ENCODE assay signal across 14 cellular contexts in the genomic region with DNA sequence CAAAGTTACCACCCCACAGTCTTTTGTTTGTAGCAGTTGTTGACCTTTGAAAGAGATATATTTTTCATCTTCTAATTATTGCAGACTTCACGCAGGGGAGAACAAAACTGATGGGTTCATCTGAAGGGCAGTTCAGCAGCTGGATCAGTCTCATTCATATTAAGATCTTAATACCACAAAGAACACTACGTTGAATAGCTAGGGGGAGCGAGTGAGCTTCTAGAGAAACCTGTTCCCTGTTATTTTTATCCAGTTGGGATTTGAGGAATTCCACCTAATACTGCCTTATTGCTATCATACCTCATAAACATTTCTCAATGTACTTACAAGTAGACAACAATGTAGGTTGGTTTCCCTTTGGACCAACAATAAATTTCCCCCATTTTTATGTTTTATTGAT.
DNase-seq lines count a peak whose midpoint lies in the region; ATAC-seq, FAIRE-seq and TF ChIP-seq lines count a peak whose summit lies in the region.
"Had no signal": no experiment of that assay in that cellular context is flagged by ENCODE, and none has a peak within 500 bp of the region (broad histone marks: within the 10 kb centered on the region; RNA-seq: fewer than 3 reads in every experiment).

No MANE protein-coding gene starts in this region.

- no peak overlapping the region for H3K4me3 Mint-ChIP-seq in Calu3 (ENCODE audit: low read depth, unreplicated experiment)
- H3K4me3 Mint-ChIP-seq in activated CD4-positive, alpha-beta memory T cell treated with anti-CD3 and anti-CD28 coated beads for 36 hours = no peak overlapping the region
- H3K4me3 Mint-ChIP-seq in activated CD8-positive, alpha-beta T cell treated with anti-CD3 and anti-CD28 coated beads, Interleukin-2, amount 10 ng/mL, durations not matched to agents 7 days and 5 days = no peak overlapping the region
- H3K4me3 Mint-ChIP-seq: activated B cell treated with CpG ODN at 0.5 μM for 24 hours had no signal

- H3K36me3 Mint-ChIP-seq in Calu3 (ENCODE audit: insufficient read depth, unreplicated experiment) = no peaks in the 10 kb centered on the region
- H3K36me3 Mint-ChIP-seq in activated CD4-positive, alpha-beta memory T cell treated with anti-CD3 and anti-CD28 coated beads for 36 hours = no peaks in the 10 kb centered on the region
- no peaks in the 10 kb centered on the region for H3K36me3 Mint-ChIP-seq in activated CD8-positive, alpha-beta T cell treated with anti-CD3 and anti-CD28 coated beads, Interleukin-2, amount 10 ng/mL, durations not matched to agents 7 days and 5 days (ENCODE audit: low read depth)

- TF ChIP-seq CTCF in Calu3 (IDR thresholded peaks at IDR 0.05; ENCODE audit: unreplicated experiment) (no peak), brain microvascular endothelial cell (IDR thresholded peaks at IDR 0.05; ENCODE audit: low read depth, low read length, missing control alignments) (peak; percentile 43), kidney (IDR thresholded peaks at IDR 0.05; ENCODE audit: borderline replicate concordance, extremely low read depth, insufficient read depth) (no peak)

- H2AK5ac ChIP-seq in mesenchymal stem cell (ENCODE audit: low read length, severe bottlenecking) = no peak overlapping the region

- H3K18ac ChIP-seq in mesenchymal stem cell (ENCODE audit: low read depth in 1 of 2, low read length in 2 of 2) = no peak overlapping the region

- POLR2A ChIA-PET in activated CD4-positive, alpha-beta memory T cell treated with anti-CD3 and anti-CD28 coated beads for 36 hours (lab: Charles Lee) = no interaction called here
- POLR2A ChIA-PET in activated CD8-positive, alpha-beta T cell treated with anti-CD3 and anti-CD28 coated beads, Interleukin-2, amount 10 ng/mL, durations not matched to agents 7 days and 5 days (lab: Charles Lee) = no interaction called here

- no peak overlapping the region for H2BK5ac ChIP-seq in mesenchymal stem cell (ENCODE audit: low read depth, low read length, poor library complexity, severe bottlenecking)

- no peak overlapping the region for H4K91ac ChIP-seq in mesenchymal stem cell (ENCODE audit: low read length)

- no peak for ATAC-seq in activated CD8-positive, alpha-beta T cell treated with anti-CD3 and anti-CD28 coated beads, Interleukin-2, amount 10 ng/mL, durations not matched to agents 7 days and 5 days
- ATAC-seq: lower lobe of right lung had no signal

- no peak overlapping the region for H3K27ac Mint-ChIP-seq in Calu3 (ENCODE audit: unreplicated experiment)
- no peak overlapping the region for H3K27ac Mint-ChIP-seq in activated CD4-positive, alpha-beta memory T cell treated with anti-CD3 and anti-CD28 coated beads for 36 hours
- H3K27ac Mint-ChIP-seq in activated CD8-positive, alpha-beta T cell treated with anti-CD3 and anti-CD28 coated beads, Interleukin-2, amount 10 ng/mL, durations not matched to agents 7 days and 5 days = no peak overlapping the region
- H3K27ac Mint-ChIP-seq: activated B cell treated with CpG ODN at 0.5 μM for 24 hours had no signal

- H3K36me3 ChIP-seq in brain microvascular endothelial cell (replicated peaks) (no peaks in the 10 kb centered on the region), mesenchymal stem cell (ENCODE audit: control insufficient read depth in 1 of 2, insufficient read depth in 2 of 2, low read depth in 1 of 2, low read length in 2 of 2) (no peaks in the 10 kb centered on the region), kidney (ENCODE audit: control insufficient read depth in 1 of 2, insufficient read depth in 2 of 2, low read length in 2 of 2) (no peaks in the 10 kb centered on the region)
- H3K36me3 ChIP-seq: lower lobe of right lung had no signal

- H3K4me2 ChIP-seq in mesenchymal stem cell (ENCODE audit: low read length, poor library complexity, severe bottlenecking) = no peak overlapping the region

- peak; percentile 0 for DNase-seq in Calu3
- peak; percentile 1 for DNase-seq in KBM-7
- no peak for DNase-seq in brain microvascular endothelial cell
- peak; percentile 5 for DNase-seq in mesenchymal stem cell
- DNase-seq in kidney = no peak
- no peak for DNase-seq in activated CD4-positive, alpha-beta memory T cell treated with anti-CD3 and anti-CD28 coated beads for 36 hours
- DNase-seq in NCI-H2029 treated with DMSO at 0.1 percent for 48 hours (lab: John Stamatoyannopoulos, UW) = no peak
- DNase-seq in activated CD8-positive, alpha-beta T cell treated with anti-CD3 and anti-CD28 coated beads, Interleukin-2, amount 10 ng/mL, durations not matched to agents 7 days and 5 days = no peak
- DNase-seq: activated B cell treated with CpG ODN at 0.5 μM for 24 hours; activated T-cell treated with anti-CD3 and anti-CD28 coated beads, Interleukin-2, amount 50 U/mL, for 48 hours; lower lobe of right lung; NCI-H187 treated with DMSO at 0.1 percent for 48 hours had no signal

- no peak overlapping the region for H3K14ac ChIP-seq in mesenchymal stem cell (ENCODE audit: low read length in 2 of 2)

- H3K4ac ChIP-seq in mesenchymal stem cell (ENCODE audit: low read depth in 1 of 2, low read length in 2 of 2) = no peak overlapping the region

- H3K9me3 ChIP-seq in mesenchymal stem cell (ENCODE audit: control insufficient read depth, low read length) = peaks cover 17% of the 10 kb centered on the region
- H3K9me3 ChIP-seq in kidney (ENCODE audit: control insufficient read depth in 1 of 2, low read length in 2 of 2) = no peaks in the 10 kb centered on the region
- H3K9me3 ChIP-seq: lower lobe of right lung had no signal

- H3K4me1 Mint-ChIP-seq in Calu3 (ENCODE audit: low read depth, unreplicated experiment) = no peaks in the 10 kb centered on the region
- H3K4me1 Mint-ChIP-seq in activated CD4-positive, alpha-beta memory T cell treated with anti-CD3 and anti-CD28 coated beads for 36 hours (ENCODE audit: low read depth) = no peaks in the 10 kb centered on the region
- no peaks in the 10 kb centered on the region for H3K4me1 Mint-ChIP-seq in activated CD8-positive, alpha-beta T cell treated with anti-CD3 and anti-CD28 coated beads, Interleukin-2, amount 10 ng/mL, durations not matched to agents 7 days and 5 days (ENCODE audit: low read depth)
- H3K4me1 Mint-ChIP-seq: activated B cell treated with CpG ODN at 0.5 μM for 24 hours had no signal

- no peaks in the 10 kb centered on the region for H3K27me3 Mint-ChIP-seq in Calu3 (ENCODE audit: unreplicated experiment)
- H3K27me3 Mint-ChIP-seq in activated CD4-positive, alpha-beta memory T cell treated with anti-CD3 and anti-CD28 coated beads for 36 hours = no peaks in the 10 kb centered on the region
- H3K27me3 Mint-ChIP-seq in activated CD8-positive, alpha-beta T cell treated with anti-CD3 and anti-CD28 coated beads, Interleukin-2, amount 10 ng/mL, durations not matched to agents 7 days and 5 days (ENCODE audit: low read depth) = no peaks in the 10 kb centered on the region
- H3K27me3 Mint-ChIP-seq: activated B cell treated with CpG ODN at 0.5 μM for 24 hours had no signal

- H2BK15ac ChIP-seq in mesenchymal stem cell (ENCODE audit: low read depth, poor library complexity, severe bottlenecking) = no peak overlapping the region

- H3K79me1 ChIP-seq in mesenchymal stem cell (replicated peaks; ENCODE audit: low read length, poor library complexity, severe bottlenecking) = no peaks in the 10 kb centered on the region

- no peak for FAIRE-seq in kidney (lab: Jason Lieb, UNC)
- FAIRE-seq: GM12892 had no signal

- in situ Hi-C loops in KBM-7 (cut with MboI; ENCODE audit: low pct_unique_long_range_greater_than_20kb, low sequenced_read_pairs) = no loop called here
- in situ Hi-C loops in brain microvascular endothelial cell (cut with HindIII; ENCODE audit: low pct_ligation_motif_present, low sequenced_read_pairs) = no loop called here

- CTCF ChIA-PET in Calu3 (lab: Charles Lee) = no interaction called here
- CTCF ChIA-PET in activated CD4-positive, alpha-beta memory T cell treated with anti-CD3 and anti-CD28 coated beads for 36 hours (lab: Charles Lee) = no interaction called here
- CTCF ChIA-PET in activated CD8-positive, alpha-beta T cell treated with anti-CD3 and anti-CD28 coated beads, Interleukin-2, amount 10 ng/mL, durations not matched to agents 7 days and 5 days (lab: Charles Lee) = no interaction called here

- no peaks in the 10 kb centered on the region for H3K27me3 ChIP-seq in brain microvascular endothelial cell (replicated peaks)
- no peaks in the 10 kb centered on the region for H3K27me3 ChIP-seq in mesenchymal stem cell (ENCODE audit: control insufficient read depth in 1 of 2, insufficient read depth in 1 of 2, low read length in 2 of 2)

- peaks cover 3% of the 10 kb centered on the region for H3K9me3 Mint-ChIP-seq in Calu3 (ENCODE audit: low read depth, unreplicated experiment)
- H3K9me3 Mint-ChIP-seq in activated CD4-positive, alpha-beta memory T cell treated with anti-CD3 and anti-CD28 coated beads for 36 hours = peaks cover 25% of the 10 kb centered on the region
- peaks cover 30% of the 10 kb centered on the region for H3K9me3 Mint-ChIP-seq in activated CD8-positive, alpha-beta T cell treated with anti-CD3 and anti-CD28 coated beads, Interleukin-2, amount 10 ng/mL, durations not matched to agents 7 days and 5 days (ENCODE audit: insufficient read depth)

- BruUV-seq in Calu3 (replicated peaks; lab: Mats Ljungman, UMichigan) = no TSS peak

- H3K9ac ChIP-seq in mesenchymal stem cell (ENCODE audit: low read length) (no peak overlapping the region), kidney (ENCODE audit: low read length in 2 of 2) (no peak overlapping the region)

- no peak overlapping the region for H2AFZ ChIP-seq in mesenchymal stem cell (ENCODE audit: low read depth, low read length)

- WGBS in mesenchymal stem cell = 13% methylated on average over 3 of the region's 3 CpGs

- H2BK12ac ChIP-seq in mesenchymal stem cell (ENCODE audit: low read length in 2 of 2) = no peak overlapping the region

- no peak overlapping the region for H3K4me3 ChIP-seq in brain microvascular endothelial cell (ENCODE audit: low read depth, low read length)
- no peak overlapping the region for H3K4me3 ChIP-seq in mesenchymal stem cell (ENCODE audit: insufficient read depth in 1 of 2, low read depth in 1 of 2, low read length in 2 of 2)
- no peak overlapping the region for H3K4me3 ChIP-seq in kidney (ENCODE audit: low read length in 2 of 2)
- H3K4me3 ChIP-seq: lower lobe of right lung had no signal

- H4K8ac ChIP-seq in mesenchymal stem cell (ENCODE audit: low read length) = no peak overlapping the region

- H3K23ac ChIP-seq in mesenchymal stem cell (ENCODE audit: low read length in 2 of 2) = no peak overlapping the region

- H2BK120ac ChIP-seq in mesenchymal stem cell (ENCODE audit: low read depth, low read length) = no peak overlapping the region

- H3K4me1 ChIP-seq in mesenchymal stem cell (ENCODE audit: control insufficient read depth, insufficient read depth, low read depth, low read length) (no peaks in the 10 kb centered on the region), kidney (ENCODE audit: control insufficient read depth in 1 of 2, insufficient read depth in 1 of 2, low read depth in 1 of 2, low read length in 2 of 2) (no peaks in the 10 kb centered on the region)
- H3K4me1 ChIP-seq: lower lobe of right lung had no signal

- no peak overlapping the region for H3K27ac ChIP-seq in brain microvascular endothelial cell
- no peak overlapping the region for H3K27ac ChIP-seq in mesenchymal stem cell (ENCODE audit: low read length, poor library complexity, severe bottlenecking)
- no peak overlapping the region for H3K27ac ChIP-seq in kidney (ENCODE audit: low read depth in 2 of 2, low read length in 2 of 2)
- H3K27ac ChIP-seq: HL-60, lower lobe of right lung had no signal

- intact Hi-C loops in Calu3 (cut with micrococcal nuclease; ENCODE audit: unreplicated experiment) = loop anchor here (5.0 kb wide), 1 partner anchor 321 kb away; no protein-coding TSS in a partner anchor
- intact Hi-C loops in kidney (cut with DNase I) = no loop called here
- intact Hi-C loops in activated CD4-positive, alpha-beta memory T cell treated with anti-CD3 and anti-CD28 coated beads for 36 hours (cut with micrococcal nuclease) = no loop called here

Comparison
In these comparisons a context has a peak if more than half of its experiments do, and no peak if none do; other contexts are left out.
1. DNase-seq: peak in Calu3 (single experiment), KBM-7 (single experiment) and mesenchymal stem cell (single experiment); none in brain microvascular endothelial cell (single experiment), kidney (single experiment), activated CD4-positive, alpha-beta memory T cell treated with anti-CD3 and anti-CD28 coated beads for 36 hours (single experiment), NCI-H2029 treated with DMSO at 0.1 percent for 48 hours (single experiment) and activated CD8-positive, alpha-beta T cell treated with anti-CD3 and anti-CD28 coated beads, Interleukin-2, amount 10 ng/mL, durations not matched to agents 7 days and 5 days (single experiment).